Comparison of ENCODE assay signal across 20 cellular contexts in genomic region chr11:71568707-71569349, GRCh38. TPM values are rescaled to one million over a fixed set of nuclear protein-coding genes. Genes with fewer than 3 reads are reported as not detected.
DNase-seq lines count a peak whose midpoint lies in the region; ATAC-seq, FAIRE-seq and TF ChIP-seq lines count a peak whose summit lies in the region.
"Had no signal": no experiment of that assay in that cellular context is flagged by ENCODE, and none has a peak within 500 bp of the region (broad histone marks: within the 10 kb centered on the region; RNA-seq: fewer than 3 reads in every experiment).

No MANE protein-coding gene starts in this region.

- no peak for ATAC-seq in HG03442 (IDR thresholded peaks at IDR 0.05; ENCODE audit: unreplicated experiment)
- ATAC-seq in HG03196 (IDR thresholded peaks at IDR 0.05; ENCODE audit: unreplicated experiment): no peak
- ATAC-seq: activated CD8-positive, alpha-beta memory T cell treated with anti-CD3 and anti-CD28 coated beads, Interleukin-2, amount 10 ng/mL, durations not matched to agents 7 days and 5 days had no signal

- H3K4me3 ChIP-seq in AG10803 (ENCODE audit: low read length) (no peak overlapping the region), epithelial cell of esophagus (ENCODE audit: low read length) (no peak overlapping the region)
- H3K4me3 ChIP-seq: colonic mucosa, lung, SJCRH30 had no signal

- FAIRE-seq in HTR-8/SVneo (lab: Jason Lieb, UNC): peak; percentile 69
- no peak for FAIRE-seq in frontal cortex (lab: Jason Lieb, UNC)

- no peaks in the 10 kb centered on the region for H3K36me3 Mint-ChIP-seq in nephron (ENCODE audit: low read depth)
- H3K36me3 Mint-ChIP-seq: activated CD8-positive, alpha-beta memory T cell treated with anti-CD3 and anti-CD28 coated beads, Interleukin-2, amount 10 ng/mL, durations not matched to agents 7 days and 5 days; CD8-positive, alpha-beta memory T cell had no signal

- H3K27ac Mint-ChIP-seq in nephron: peak overlapping the region in 2 of 3 experiments; percentile 26 to 44
- H3K27ac Mint-ChIP-seq: activated CD8-positive, alpha-beta memory T cell treated with anti-CD3 and anti-CD28 coated beads, Interleukin-2, amount 10 ng/mL, durations not matched to agents 7 days and 5 days; CD8-positive, alpha-beta memory T cell; nephron progenitor cell; stimulated activated naive CD8-positive, alpha-beta T cell treated with anti-CD3 and anti-CD28 coated beads, Interleukin-15, Interleukin-2, amounts not matched to agents 100 ng/mL and 50 ng/mL, for 24 hours; T-helper 2 cell treated with Interferon-gamma antibody and Interleukin-4, amounts not matched to agents 5 μg/mL and 100 μg/mL, for 36 hours had no signal

- TF ChIP-seq CTCF in AG10803 (conservative IDR thresholded peaks at IDR 0.05; ENCODE audit: low read length): no peak
- TF ChIP-seq CTCF in epithelial cell of esophagus (IDR thresholded peaks at IDR 0.05; ENCODE audit: insufficient read depth, low read depth, low read length, missing control alignments): no peak
- no peak for TF ChIP-seq CTCF in nephron (IDR thresholded peaks at IDR 0.05; ENCODE audit: unreplicated experiment in 3 of 3)

- H3K4me1 Mint-ChIP-seq in nephron: peaks cover 37% of the 10 kb centered on the region
- H3K4me1 Mint-ChIP-seq: activated CD8-positive, alpha-beta memory T cell treated with anti-CD3 and anti-CD28 coated beads, Interleukin-2, amount 10 ng/mL, durations not matched to agents 7 days and 5 days; CD8-positive, alpha-beta memory T cell had no signal

- H3K27me3 Mint-ChIP-seq in nephron (ENCODE audit: low read depth): peaks cover 13% of the 10 kb centered on the region

- no peak overlapping the region for H3K4me3 Mint-ChIP-seq in nephron
- H3K4me3 Mint-ChIP-seq: activated CD8-positive, alpha-beta memory T cell treated with anti-CD3 and anti-CD28 coated beads, Interleukin-2, amount 10 ng/mL, durations not matched to agents 7 days and 5 days; CD8-positive, alpha-beta memory T cell; nephron progenitor cell; stimulated activated naive CD8-positive, alpha-beta T cell treated with anti-CD3 and anti-CD28 coated beads, Interleukin-15, Interleukin-2, amounts not matched to agents 100 ng/mL and 50 ng/mL, for 24 hours; T-helper 2 cell treated with Interferon-gamma antibody and Interleukin-4, amounts not matched to agents 5 μg/mL and 100 μg/mL, for 36 hours had no signal

- H3K9me3 Mint-ChIP-seq in nephron: no peaks in the 10 kb centered on the region
- H3K9me3 Mint-ChIP-seq: CD8-positive, alpha-beta memory T cell; nephron progenitor cell; stimulated activated naive CD8-positive, alpha-beta T cell treated with anti-CD3 and anti-CD28 coated beads, Interleukin-15, Interleukin-2, amounts not matched to agents 100 ng/mL and 50 ng/mL, for 24 hours; T-helper 2 cell treated with Interferon-gamma antibody and Interleukin-4, amounts not matched to agents 5 μg/mL and 100 μg/mL, for 36 hours had no signal

- DNase-seq in AG10803 (ENCODE audit: low read depth): peak; percentile 2
- DNase-seq in HTR-8/SVneo (ENCODE audit: insufficient read length, low spot score): no peak
- peak; percentile 10 for DNase-seq in epithelial cell of esophagus (ENCODE audit: low read depth)
- DNase-seq in NCI-H524 (lab: John Stamatoyannopoulos, UW): no peak
- DNase-seq in frontal cortex (ENCODE audit: low spot score in 2 of 2): no peak
- DNase-seq: activated CD4-positive, CD25-positive, alpha-beta regulatory T cell; activated CD8-positive, alpha-beta memory T cell treated with anti-CD3 and anti-CD28 coated beads, Interleukin-2, amount 10 ng/mL, durations not matched to agents 7 days and 5 days; activated effector memory CD4-positive, alpha-beta T cell treated with Interleukin-2 at 50 U/mL for 16 hours; CD8-positive, alpha-beta memory T cell; colonic mucosa; NCI-H2081; nephron progenitor cell; SJCRH30 had no signal

RNA-seq across cellular contexts. Expression of gene KRTAP5-10, which starts 3.5 kb away (rescaled TPM):
- not detected for total RNA-seq in frontal cortex
- total RNA-seq: activated CD8-positive, alpha-beta memory T cell treated with anti-CD3 and anti-CD28 coated beads, Interleukin-2, amount 10 ng/mL, durations not matched to agents 7 days and 5 days; CD8-positive, alpha-beta memory T cell; lung; NCI-H460; SJCRH30 had no signal

RNA-seq across cellular contexts. Expression of gene KRTAP5-11, which starts 13.8 kb away (rescaled TPM):
- total RNA-seq in frontal cortex: not detected
- total RNA-seq: activated CD8-positive, alpha-beta memory T cell treated with anti-CD3 and anti-CD28 coated beads, Interleukin-2, amount 10 ng/mL, durations not matched to agents 7 days and 5 days; CD8-positive, alpha-beta memory T cell; colonic mucosa; lung; NCI-H460; SJCRH30 had no signal

RNA-seq across cellular contexts. Expression of gene KRTAP5-9, which starts 20.6 kb away (rescaled TPM):
- total RNA-seq in frontal cortex: not detected
- total RNA-seq: activated CD8-positive, alpha-beta memory T cell treated with anti-CD3 and anti-CD28 coated beads, Interleukin-2, amount 10 ng/mL, durations not matched to agents 7 days and 5 days; CD8-positive, alpha-beta memory T cell; NCI-H460; SJCRH30 had no signal

RNA-seq across cellular contexts. Expression of gene KRTAP5-8, which starts 31.0 kb away (rescaled TPM):
- not detected for total RNA-seq in frontal cortex
- total RNA-seq: activated CD8-positive, alpha-beta memory T cell treated with anti-CD3 and anti-CD28 coated beads, Interleukin-2, amount 10 ng/mL, durations not matched to agents 7 days and 5 days; CD8-positive, alpha-beta memory T cell; NCI-H460; SJCRH30 had no signal

RNA-seq across cellular contexts. Expression of gene KRTAP5-7, which starts 41.8 kb away (rescaled TPM):
- total RNA-seq in frontal cortex: under 0.01 TPM
- total RNA-seq: activated CD8-positive, alpha-beta memory T cell treated with anti-CD3 and anti-CD28 coated beads, Interleukin-2, amount 10 ng/mL, durations not matched to agents 7 days and 5 days; CD8-positive, alpha-beta memory T cell; NCI-H460; SJCRH30 had no signal

Comparison
In these comparisons a context has a peak if more than half of its experiments do, and no peak if none do; other contexts are left out.
1. DNase-seq: peak in AG10803 (single experiment) and epithelial cell of esophagus (single experiment); none in HTR-8/SVneo (single experiment), NCI-H524 (0 of 2) and frontal cortex (0 of 2).